Comparison of ENCODE assay signal across 8 cellular contexts in genomic region chr12:388547-389137, GRCh38. TPM values are rescaled to one million over a fixed set of nuclear protein-coding genes. Genes with fewer than 3 reads are reported as not detected.
DNase-seq lines count a peak whose midpoint lies in the region; ATAC-seq, FAIRE-seq and TF ChIP-seq lines count a peak whose summit lies in the region.

No MANE protein-coding gene starts in this region.

- TF ChIP-seq CTCF in 22Rv1 (IDR thresholded peaks at IDR 0.05) (no peak), omental fat pad (IDR thresholded peaks at IDR 0.05) (no peak), uterus (IDR thresholded peaks at IDR 0.05) (no peak)

- TF ChIP-seq POLR2A in uterus (IDR thresholded peaks at IDR 0.05), result no peak

- intact Hi-C loops in activated CD4-positive, alpha-beta memory T cell treated with anti-CD3 and anti-CD28 coated beads for 36 hours (cut with micrococcal nuclease), result loop anchor here (1.0 kb wide), 1 partner anchor 13 kb away; the partner anchor contains the start of gene CCDC77
- intact Hi-C loops in uterus (cut with DNase I; ENCODE audit: low total_unique reads), result no loop called here

- H3K4me3 Mint-ChIP-seq in activated CD4-positive, alpha-beta memory T cell treated with anti-CD3 and anti-CD28 coated beads for 36 hours, result peak overlapping the region; percentile 88

- DNase-seq in GM19239 (ENCODE audit: insufficient read length, low spot score) (peak; percentile 8), fibroblast of peridontal ligament (ENCODE audit: extremely low read depth) (peak; percentile 34), omental fat pad (ENCODE audit: low spot score) (no peak), uterus (no peak), cortex of kidney (lab: John Stamatoyannopoulos, UW) (no peak)
- DNase-seq in activated CD4-positive, alpha-beta memory T cell treated with anti-CD3 and anti-CD28 coated beads for 36 hours, result peak; percentile 63

- CTCF ChIA-PET in activated CD4-positive, alpha-beta memory T cell treated with anti-CD3 and anti-CD28 coated beads for 36 hours (lab: Charles Lee), result interaction anchor here (5.7 kb wide), 1 partner anchor 12 kb away, joined by 38 read pairs; the partner anchor contains the start of gene CCDC77

- no peaks in the 10 kb centered on the region for H3K36me3 ChIP-seq in uterus

- H3K36me3 Mint-ChIP-seq in activated CD4-positive, alpha-beta memory T cell treated with anti-CD3 and anti-CD28 coated beads for 36 hours, result peaks cover 27% of the 10 kb centered on the region

- H3K27me3 ChIP-seq in uterus, result no peaks in the 10 kb centered on the region

- peaks cover 3 to 5% of the 10 kb centered on the region in 2 donors for H3K4me1 ChIP-seq in uterus

- H3K27ac ChIP-seq in 22Rv1 (peak overlapping the region; percentile 89), uterus (peak overlapping the region; percentile 86 to 92)

- H3K27ac Mint-ChIP-seq in activated CD4-positive, alpha-beta memory T cell treated with anti-CD3 and anti-CD28 coated beads for 36 hours, result peak overlapping the region; percentile 96

- peaks cover 4% of the 10 kb centered on the region for H3K27me3 Mint-ChIP-seq in activated CD4-positive, alpha-beta memory T cell treated with anti-CD3 and anti-CD28 coated beads for 36 hours

- POLR2A ChIA-PET in activated CD4-positive, alpha-beta memory T cell treated with anti-CD3 and anti-CD28 coated beads for 36 hours (lab: Charles Lee), result interaction anchor here (0.6 to 2.9 kb wide), 3 partner anchors 9 to 24 kb away, joined by 3 to 31 read pairs (median 3); partner anchors contain the start of gene CCDC77

- no peaks in the 10 kb centered on the region for H3K9me3 ChIP-seq in uterus

- H3K9me3 Mint-ChIP-seq in activated CD4-positive, alpha-beta memory T cell treated with anti-CD3 and anti-CD28 coated beads for 36 hours, result no peaks in the 10 kb centered on the region

- ATAC-seq in HG03442 (IDR thresholded peaks at IDR 0.05; ENCODE audit: unreplicated experiment) (peak; percentile 23), omental fat pad (ENCODE audit: low FRiP score) (peak; percentile 30)

- peak overlapping the region; percentile 57 to 92 for H3K4me3 ChIP-seq in uterus

- FAIRE-seq in GM19239 (lab: Jason Lieb, UNC), result no peak

- peaks cover 31% of the 10 kb centered on the region for H3K4me1 Mint-ChIP-seq in activated CD4-positive, alpha-beta memory T cell treated with anti-CD3 and anti-CD28 coated beads for 36 hours (ENCODE audit: low read depth)

RNA-seq across cellular contexts. Expression of gene KDM5A, which starts 0.5 kb away (rescaled TPM):
- total RNA-seq in activated CD4-positive, alpha-beta memory T cell treated with anti-CD3 and anti-CD28 coated beads for 36 hours, result 10 to 100 TPM; 59.7 to 63.5 TPM
- total RNA-seq in omental fat pad (10 to 100 TPM; 48.0 to 86.2 (median 49.9) TPM), uterus (10 to 100 TPM; 12.1 to 97.5 (median 50.5) TPM)

RNA-seq across cellular contexts. Expression of gene CCDC77, which starts 12.8 kb away (rescaled TPM):
- 10 to 100 TPM; 14.4 to 14.7 TPM for total RNA-seq in activated CD4-positive, alpha-beta memory T cell treated with anti-CD3 and anti-CD28 coated beads for 36 hours
- 1 to 10 TPM; 4.2 to 9.6 (median 5.5) TPM for total RNA-seq in omental fat pad
- total RNA-seq in uterus, result 10 to 100 TPM in 1 of 4 donors, 1 to 10 TPM in 3; 2.9 to 17.5 (median 5.8) TPM

Comparison
In these comparisons a context has a peak if more than half of its experiments do, and no peak if none do; other contexts are left out.
1. DNase-seq: peak in GM19239 (single experiment), activated CD4-positive, alpha-beta memory T cell treated with anti-CD3 and anti-CD28 coated beads for 36 hours (single experiment) and fibroblast of peridontal ligament (single experiment); none in omental fat pad (single experiment), uterus (0 of 2) and cortex of kidney (single experiment).